In genomic region chr7:121493553-121493952, GRCh38 we compare ENCODE assay signal across 28 cellular contexts.
"Had no signal": no experiment of that assay in that cellular context is flagged by ENCODE, and none has a peak within 500 bp of the region (broad histone marks: within the 10 kb centered on the region; RNA-seq: fewer than 3 reads in every experiment).

No MANE protein-coding gene starts in this region.

- ATAC-seq: gastroesophageal sphincter; left cardiac atrium; left ventricle myocardium superior; stimulated activated memory B cell treated with anti-CD40 and anti-IgM and Interleukin-4, amounts not matched to agents 10 μg/mL and 1 μg/mL and 100 μg/mL, for 72 hours; stimulated activated naive CD8-positive, alpha-beta T cell treated with anti-CD3 and anti-CD28 coated beads, Interleukin-15, amount 100 ng/mL, for 72 hours had no signal

- H3K4me3 ChIP-seq: gastroesophageal sphincter, hepatocyte, ovary, prostate gland, sigmoid colon, upper lobe of left lung, vagina had no signal

- FAIRE-seq: astrocyte, endometrium, keratinocyte, small intestine had no signal

- H3K9me3 ChIP-seq: gastroesophageal sphincter, ovary, prostate gland, sigmoid colon, upper lobe of left lung, vagina had no signal

- H3K9me3 Mint-ChIP-seq: activated naive CD4-positive, alpha-beta T cell treated with anti-CD3 and anti-CD28 coated beads, Interleukin-2, amount 10 ng/mL, durations not matched to agents 7 days and 5 days; activated naive CD8-positive, alpha-beta T cell treated with anti-CD3 and anti-CD28 coated beads, Interleukin-2, amount 10 ng/mL, durations not matched to agents 7 days and 5 days; stimulated activated memory B cell treated with anti-CD40 and anti-IgM and Interleukin-4, amounts not matched to agents 10 μg/mL and 1 μg/mL and 100 μg/mL, for 72 hours; stimulated activated naive CD8-positive, alpha-beta T cell treated with anti-CD3 and anti-CD28 coated beads, Interleukin-15, amount 100 ng/mL, for 72 hours had no signal

- DNase-seq: activated CD4-positive, alpha-beta T cell treated with anti-CD3 and anti-CD28 coated beads for 4 hours; activated CD4-positive, alpha-beta T cell treated with anti-CD3 and anti-CD28 coated beads, Interleukin-2, amount 50 U/mL, for 4 hours; activated CD8-positive, alpha-beta memory T cell treated with anti-CD3 and anti-CD28 coated beads for 24 hours; activated gamma-delta T cell; activated naive CD4-positive, alpha-beta T cell treated with anti-CD3 and anti-CD28 coated beads, Interleukin-2, amount 10 ng/mL, durations not matched to agents 7 days and 5 days; activated naive CD8-positive, alpha-beta T cell treated with anti-CD3 and anti-CD28 coated beads, Interleukin-2, amount 10 ng/mL, durations not matched to agents 7 days and 5 days; brain microvascular endothelial cell; caudate nucleus; left cardiac atrium; left ventricle myocardium superior; ovary; sigmoid colon; small intestine; stimulated activated CD4-positive, alpha-beta T cell treated with anti-CD3 and anti-CD28 coated beads, Interleukin-1b, Interleukin-23, amount 100 ng/mL, for 48 hours; stimulated activated CD4-positive, alpha-beta T cell treated with anti-CD3 and anti-CD28 coated beads, Interleukin-4, amount 100 ng/mL, for 4 hours; stimulated activated CD8-positive, alpha-beta memory T cell treated with anti-CD3 and anti-CD28 coated beads, Interleukin-4, amount 100 ng/mL, for 48 hours; stimulated activated naive CD8-positive, alpha-beta T cell treated with anti-CD3 and anti-CD28 coated beads, Interleukin-15, amount 100 ng/mL, for 72 hours; substantia nigra; upper lobe of left lung had no signal

- H3K36me3 Mint-ChIP-seq: activated naive CD4-positive, alpha-beta T cell treated with anti-CD3 and anti-CD28 coated beads, Interleukin-2, amount 10 ng/mL, durations not matched to agents 7 days and 5 days; activated naive CD8-positive, alpha-beta T cell treated with anti-CD3 and anti-CD28 coated beads, Interleukin-2, amount 10 ng/mL, durations not matched to agents 7 days and 5 days; stimulated activated memory B cell treated with anti-CD40 and anti-IgM and Interleukin-4, amounts not matched to agents 10 μg/mL and 1 μg/mL and 100 μg/mL, for 72 hours had no signal

- H3K27ac ChIP-seq: brain microvascular endothelial cell, gastroesophageal sphincter, hepatocyte, ovary, prostate gland, sigmoid colon, upper lobe of left lung, vagina had no signal

- H3K27me3 ChIP-seq: brain microvascular endothelial cell, gastroesophageal sphincter, hepatocyte, ovary, sigmoid colon, upper lobe of left lung, vagina had no signal

- H3K27ac Mint-ChIP-seq: activated naive CD4-positive, alpha-beta T cell treated with anti-CD3 and anti-CD28 coated beads, Interleukin-2, amount 10 ng/mL, durations not matched to agents 7 days and 5 days; activated naive CD8-positive, alpha-beta T cell treated with anti-CD3 and anti-CD28 coated beads, Interleukin-2, amount 10 ng/mL, durations not matched to agents 7 days and 5 days; nephron; stimulated activated memory B cell treated with anti-CD40 and anti-IgM and Interleukin-4, amounts not matched to agents 10 μg/mL and 1 μg/mL and 100 μg/mL, for 72 hours had no signal

- H3K4me3 Mint-ChIP-seq: activated naive CD4-positive, alpha-beta T cell treated with anti-CD3 and anti-CD28 coated beads, Interleukin-2, amount 10 ng/mL, durations not matched to agents 7 days and 5 days; activated naive CD8-positive, alpha-beta T cell treated with anti-CD3 and anti-CD28 coated beads, Interleukin-2, amount 10 ng/mL, durations not matched to agents 7 days and 5 days; nephron; stimulated activated memory B cell treated with anti-CD40 and anti-IgM and Interleukin-4, amounts not matched to agents 10 μg/mL and 1 μg/mL and 100 μg/mL, for 72 hours; stimulated activated naive CD8-positive, alpha-beta T cell treated with anti-CD3 and anti-CD28 coated beads, Interleukin-15, amount 100 ng/mL, for 72 hours had no signal

- H2AFZ ChIP-seq: hepatocyte had no signal

- H3K4me1 Mint-ChIP-seq: activated naive CD4-positive, alpha-beta T cell treated with anti-CD3 and anti-CD28 coated beads, Interleukin-2, amount 10 ng/mL, durations not matched to agents 7 days and 5 days; activated naive CD8-positive, alpha-beta T cell treated with anti-CD3 and anti-CD28 coated beads, Interleukin-2, amount 10 ng/mL, durations not matched to agents 7 days and 5 days; nephron had no signal

- H3K36me3 ChIP-seq: brain microvascular endothelial cell, gastroesophageal sphincter, ovary, prostate gland, sigmoid colon, upper lobe of left lung, vagina had no signal

- H3K4me1 ChIP-seq: gastroesophageal sphincter, prostate gland, sigmoid colon, upper lobe of left lung, vagina had no signal

- H3K27me3 Mint-ChIP-seq: stimulated activated memory B cell treated with anti-CD40 and anti-IgM and Interleukin-4, amounts not matched to agents 10 μg/mL and 1 μg/mL and 100 μg/mL, for 72 hours had no signal

- H3K4me2 ChIP-seq: hepatocyte had no signal
